19 cellular contexts compared by ENCODE assay signal in genomic region chrX:42695800-42696358, GRCh38.
A peak's percentile ranks its signal among the peaks of the same experiment; 100 is the strongest.
DNase-seq lines count a peak whose midpoint lies in the region; ATAC-seq and TF ChIP-seq lines count a peak whose summit lies in the region.
"Had no signal": no experiment of that assay in that cellular context is flagged by ENCODE, and none has a peak within 500 bp of the region (broad histone marks: within the 10 kb centered on the region; RNA-seq: fewer than 3 reads in every experiment).

No MANE protein-coding gene starts in this region.

- no peaks in the 10 kb centered on the region for H3K27me3 Mint-ChIP-seq in CD8-positive, alpha-beta T cell (ENCODE audit: low read depth)
- H3K27me3 Mint-ChIP-seq in activated CD8-positive, alpha-beta T cell treated with anti-CD3 and anti-CD28 coated beads, Interleukin-2, amount 10 ng/mL, durations not matched to agents 7 days and 5 days (ENCODE audit: low read depth), result no peaks in the 10 kb centered on the region
- H3K27me3 Mint-ChIP-seq in activated naive CD8-positive, alpha-beta T cell treated with anti-CD3 and anti-CD28 coated beads, Interleukin-2, amount 50 U/mL, for 24 hours, result no peaks in the 10 kb centered on the region
- H3K27me3 Mint-ChIP-seq: CD4-positive, alpha-beta T cell had no signal

- no peaks in the 10 kb centered on the region for H3K9me2 ChIP-seq in OCI-LY7 (ENCODE audit: insufficient read depth, low read length)

- peak overlapping the region; percentile 69 for H2AFZ ChIP-seq in OCI-LY7 (ENCODE audit: low read length)
- H2AFZ ChIP-seq: GM23248 had no signal

- H3K4me3 ChIP-seq in OCI-LY7 (ENCODE audit: low read depth, low read length, poor library complexity, severe bottlenecking) (no peak overlapping the region), mucosa of descending colon (no peak overlapping the region)
- H3K4me3 ChIP-seq in CD8-positive, alpha-beta T cell (ENCODE audit: low read depth, low read length), result no peak overlapping the region
- H3K4me3 ChIP-seq: GM23248, K562 had no signal

- no peak overlapping the region for H3K4me3 Mint-ChIP-seq in CD8-positive, alpha-beta T cell
- no peak overlapping the region for H3K4me3 Mint-ChIP-seq in activated CD8-positive, alpha-beta T cell treated with anti-CD3 and anti-CD28 coated beads, Interleukin-2, amount 10 ng/mL, durations not matched to agents 7 days and 5 days
- no peak overlapping the region for H3K4me3 Mint-ChIP-seq in activated naive CD8-positive, alpha-beta T cell treated with anti-CD3 and anti-CD28 coated beads, Interleukin-2, amount 50 U/mL, for 24 hours
- H3K4me3 Mint-ChIP-seq: CD4-positive, alpha-beta T cell had no signal

- intact Hi-C loops in OCI-LY7 (cut with micrococcal nuclease; ENCODE audit: unreplicated experiment) (no loop called here), mucosa of descending colon (cut with DNase I, micrococcal nuclease) (no loop called here)
- intact Hi-C loops in CD8-positive, alpha-beta T cell (cut with DNase I, micrococcal nuclease), result no loop called here

- H3K36me3 ChIP-seq in OCI-LY7 (ENCODE audit: insufficient read depth, low read length) (no peaks in the 10 kb centered on the region), mucosa of descending colon (ENCODE audit: low read depth) (no peaks in the 10 kb centered on the region)
- no peaks in the 10 kb centered on the region for H3K36me3 ChIP-seq in CD8-positive, alpha-beta T cell (ENCODE audit: insufficient read depth, low read length)
- H3K36me3 ChIP-seq: BE2C had no signal

- H3K27ac ChIP-seq in OCI-LY7 (ENCODE audit: low read depth, low read length, poor library complexity, severe bottlenecking), result peak overlapping the region; percentile 62
- no peak overlapping the region for H3K27ac ChIP-seq in CD8-positive, alpha-beta T cell (ENCODE audit: low read depth, low read length)
- H3K27ac ChIP-seq: GM23248 had no signal

- ATAC-seq in mucosa of descending colon, result peak; percentile 67
- no peak for ATAC-seq in CD8-positive, alpha-beta T cell
- no peak for ATAC-seq in activated CD8-positive, alpha-beta T cell treated with anti-CD3 and anti-CD28 coated beads, Interleukin-2, amount 10 ng/mL, durations not matched to agents 7 days and 5 days
- no peak for ATAC-seq in activated naive CD8-positive, alpha-beta T cell treated with anti-CD3 and anti-CD28 coated beads, Interleukin-2, amount 50 U/mL, for 24 hours
- ATAC-seq: K562, PC-3 had no signal

- H3K4me2 ChIP-seq in OCI-LY7 (ENCODE audit: low read length), result peak overlapping the region; percentile 61

- H3K27me3 ChIP-seq in CD8-positive, alpha-beta T cell (ENCODE audit: insufficient read depth, low read length), result no peaks in the 10 kb centered on the region
- H3K27me3 ChIP-seq: BE2C had no signal

- peaks cover 2% of the 10 kb centered on the region for H3K9me3 Mint-ChIP-seq in CD8-positive, alpha-beta T cell
- no peaks in the 10 kb centered on the region for H3K9me3 Mint-ChIP-seq in activated CD8-positive, alpha-beta T cell treated with anti-CD3 and anti-CD28 coated beads, Interleukin-2, amount 10 ng/mL, durations not matched to agents 7 days and 5 days (ENCODE audit: insufficient read depth)
- no peaks in the 10 kb centered on the region for H3K9me3 Mint-ChIP-seq in activated naive CD8-positive, alpha-beta T cell treated with anti-CD3 and anti-CD28 coated beads, Interleukin-2, amount 50 U/mL, for 24 hours
- H3K9me3 Mint-ChIP-seq: CD4-positive, alpha-beta T cell had no signal

- no peaks in the 10 kb centered on the region for H3K79me2 ChIP-seq in OCI-LY7 (ENCODE audit: insufficient read depth, low read depth, low read length)

- H4K20me1 ChIP-seq in OCI-LY7 (ENCODE audit: insufficient read depth, low read length), result no peaks in the 10 kb centered on the region

- H3K9me3 ChIP-seq in OCI-LY7 (ENCODE audit: low read length), result no peaks in the 10 kb centered on the region
- H3K9me3 ChIP-seq in mucosa of descending colon, result no peaks in the 10 kb centered on the region
- no peaks in the 10 kb centered on the region for H3K9me3 ChIP-seq in CD8-positive, alpha-beta T cell (ENCODE audit: low read length)
- H3K9me3 ChIP-seq: BE2C had no signal

- H3K4me1 ChIP-seq in OCI-LY7 (ENCODE audit: insufficient read depth, low read length, poor library complexity, severe bottlenecking), result peaks cover 17% of the 10 kb centered on the region
- H3K4me1 ChIP-seq in mucosa of descending colon (ENCODE audit: low read depth), result no peaks in the 10 kb centered on the region
- H3K4me1 ChIP-seq in CD8-positive, alpha-beta T cell (ENCODE audit: insufficient read depth, low read length), result no peaks in the 10 kb centered on the region
- H3K4me1 ChIP-seq: BE2C had no signal

- no peak overlapping the region for H3K27ac Mint-ChIP-seq in CD8-positive, alpha-beta T cell
- H3K27ac Mint-ChIP-seq in activated CD8-positive, alpha-beta T cell treated with anti-CD3 and anti-CD28 coated beads, Interleukin-2, amount 10 ng/mL, durations not matched to agents 7 days and 5 days, result no peak overlapping the region
- H3K27ac Mint-ChIP-seq in activated naive CD8-positive, alpha-beta T cell treated with anti-CD3 and anti-CD28 coated beads, Interleukin-2, amount 50 U/mL, for 24 hours, result no peak overlapping the region
- H3K27ac Mint-ChIP-seq: CD4-positive, alpha-beta T cell had no signal

- TF ChIP-seq CTCF in OCI-LY7 (conservative IDR thresholded peaks at IDR 0.05; ENCODE audit: low read length) (no peak), mucosa of descending colon (IDR thresholded peaks at IDR 0.05) (no peak)
- TF ChIP-seq CTCF in CD8-positive, alpha-beta T cell (IDR thresholded peaks at IDR 0.05), result no peak

- POLR2A ChIA-PET in OCI-LY7 (lab: Charles Lee), result interaction anchor here (1.1 to 1.3 kb wide), 2 partner anchors 164 to 247 kb away, joined by 3 to 13 read pairs; no protein-coding TSS in a partner anchor
- POLR2A ChIA-PET in CD8-positive, alpha-beta T cell (lab: Charles Lee), result no interaction called here
- POLR2A ChIA-PET in activated CD8-positive, alpha-beta T cell treated with anti-CD3 and anti-CD28 coated beads, Interleukin-2, amount 10 ng/mL, durations not matched to agents 7 days and 5 days (lab: Charles Lee), result no interaction called here

- no peaks in the 10 kb centered on the region for H3K4me1 Mint-ChIP-seq in CD8-positive, alpha-beta T cell (ENCODE audit: low read depth)
- H3K4me1 Mint-ChIP-seq in activated CD8-positive, alpha-beta T cell treated with anti-CD3 and anti-CD28 coated beads, Interleukin-2, amount 10 ng/mL, durations not matched to agents 7 days and 5 days (ENCODE audit: low read depth), result no peaks in the 10 kb centered on the region
- peaks cover 11% of the 10 kb centered on the region for H3K4me1 Mint-ChIP-seq in activated naive CD8-positive, alpha-beta T cell treated with anti-CD3 and anti-CD28 coated beads, Interleukin-2, amount 50 U/mL, for 24 hours

- no peak for DNase-seq in OCI-LY7 (ENCODE audit: low spot score)
- peak; percentile 4 for DNase-seq in iPS-NIHi11 (ENCODE audit: low spot score)
- DNase-seq in mucosa of descending colon, result no peak
- no peak for DNase-seq in NCI-H446 (lab: John Stamatoyannopoulos, UW)
- no peak for DNase-seq in CD8-positive, alpha-beta T cell
- DNase-seq in activated CD8-positive, alpha-beta T cell treated with anti-CD3 and anti-CD28 coated beads, Interleukin-2, amount 10 ng/mL, durations not matched to agents 7 days and 5 days, result no peak
- no peak for DNase-seq in activated naive CD8-positive, alpha-beta T cell treated with anti-CD3 and anti-CD28 coated beads, Interleukin-2, amount 50 U/mL, for 24 hours
- DNase-seq: BE2C; CD4-positive, alpha-beta T cell; DMS79; GM23248; HCEC 1CT; MV-4-11; NCI-H1417 treated with DMSO at 0.1 percent for 48 hours; NCI-H1930; NCI-H69; NK-92 treated with Interleukin-12 subunit alpha and Interleukin-12 subunit beta, amount 100 ng/mL, for 24 hours; PC-3 had no signal

- H3K36me3 Mint-ChIP-seq in CD8-positive, alpha-beta T cell, result no peaks in the 10 kb centered on the region
- H3K36me3 Mint-ChIP-seq in activated CD8-positive, alpha-beta T cell treated with anti-CD3 and anti-CD28 coated beads, Interleukin-2, amount 10 ng/mL, durations not matched to agents 7 days and 5 days (ENCODE audit: low read depth), result no peaks in the 10 kb centered on the region
- no peaks in the 10 kb centered on the region for H3K36me3 Mint-ChIP-seq in activated naive CD8-positive, alpha-beta T cell treated with anti-CD3 and anti-CD28 coated beads, Interleukin-2, amount 50 U/mL, for 24 hours (ENCODE audit: low read depth)

- BruUV-seq in OCI-LY7 (replicated peaks; lab: Mats Ljungman, UMichigan), result no TSS peak

- CTCF ChIA-PET in OCI-LY7 (lab: Charles Lee; ENCODE audit: unreplicated experiment), result no interaction called here
- CTCF ChIA-PET in CD8-positive, alpha-beta T cell (lab: Charles Lee), result no interaction called here
- CTCF ChIA-PET in activated CD8-positive, alpha-beta T cell treated with anti-CD3 and anti-CD28 coated beads, Interleukin-2, amount 10 ng/mL, durations not matched to agents 7 days and 5 days (lab: Charles Lee), result no interaction called here
